ENCODE assay signal across 9 cellular contexts in the genomic region with DNA sequence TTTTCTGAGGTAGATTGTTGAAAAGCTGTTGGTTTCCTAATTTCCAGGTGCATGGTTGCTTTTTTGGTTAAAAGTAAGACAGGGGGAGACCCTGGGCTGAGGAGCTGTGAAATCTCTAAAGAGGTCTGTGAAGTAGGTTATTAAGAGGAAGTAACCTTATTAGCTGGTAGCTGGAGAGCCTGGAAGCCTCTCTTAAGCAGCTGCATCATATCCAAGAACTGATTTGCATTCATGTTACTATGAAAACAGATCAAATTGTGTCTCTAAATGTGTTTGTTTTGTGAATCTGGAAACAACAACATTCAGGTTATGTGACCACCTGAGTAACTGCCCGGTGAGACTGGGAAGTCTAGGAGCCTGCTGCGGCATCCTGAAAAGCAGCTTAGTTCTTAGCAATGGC. TPM values are rescaled to one million over a fixed set of nuclear protein-coding genes. Genes with fewer than 3 reads are reported as not detected.
DNase-seq lines count a peak whose midpoint lies in the region; ATAC-seq and TF ChIP-seq lines count a peak whose summit lies in the region.
"Had no signal": no experiment of that assay in that cellular context is flagged by ENCODE, and none has a peak within 500 bp of the region (broad histone marks: within the 10 kb centered on the region; RNA-seq: fewer than 3 reads in every experiment).

No MANE protein-coding gene starts in this region.

- H3K27ac Mint-ChIP-seq in GM23338 = peak overlapping the region; percentile 20; the same call in 1 of the 2 replicates

- no peak for DNase-seq in GM23338 (ENCODE audit: low spot score)
- no peak for DNase-seq in left lung
- no peak for DNase-seq in Peyer's patch
- no peak for DNase-seq in NCI-H146 (lab: John Stamatoyannopoulos, UW)
- no peak for DNase-seq in activated naive CD4-positive, alpha-beta T cell treated with anti-CD3 and anti-CD28 coated beads, Interleukin-2, amount 50 U/mL, for 16 hours
- no peak for DNase-seq in activated T-cell treated with anti-CD3 and anti-CD28 coated beads, Interleukin-2, amount 50 U/mL, for 4 hours
- DNase-seq: stimulated activated CD4-positive, alpha-beta T cell treated with anti-CD3 and anti-CD28 coated beads, Interleukin-2, amount 100 ng/mL, for 48 hours had no signal

- no peaks in the 10 kb centered on the region for H3K27me3 ChIP-seq in GM23338 (ENCODE audit: insufficient read depth)
- no peaks in the 10 kb centered on the region for H3K27me3 ChIP-seq in HUES48 (ENCODE audit: control insufficient read depth, insufficient read depth, low read length)
- H3K27me3 ChIP-seq in left lung = no peaks in the 10 kb centered on the region
- no peaks in the 10 kb centered on the region for H3K27me3 ChIP-seq in Peyer's patch

- no peak overlapping the region for H3K4me3 Mint-ChIP-seq in GM23338
- H3K4me3 Mint-ChIP-seq in activated T-cell treated with anti-CD3 and anti-CD28 coated beads, Interleukin-2, amount 50 U/mL, for 4 hours = no peak overlapping the region

- no peaks in the 10 kb centered on the region for H3K79me2 ChIP-seq in GM23338 (replicated peaks; ENCODE audit: insufficient read depth)

- no peaks in the 10 kb centered on the region for H3K36me3 Mint-ChIP-seq in GM23338 (ENCODE audit: low read depth)
- H3K36me3 Mint-ChIP-seq in activated T-cell treated with anti-CD3 and anti-CD28 coated beads, Interleukin-2, amount 50 U/mL, for 4 hours (ENCODE audit: insufficient read depth) = no peaks in the 10 kb centered on the region

- H3K9ac ChIP-seq in HUES48 (ENCODE audit: low read depth, low read length) = no peak overlapping the region

- no peaks in the 10 kb centered on the region for H4K20me1 ChIP-seq in GM23338 (replicated peaks; ENCODE audit: insufficient read depth)

- peaks cover 10% of the 10 kb centered on the region; the same call in 1 of the 2 replicates for H3F3A ChIP-seq in GM23338 (replicated peaks; ENCODE audit: low read depth)

- no peaks in the 10 kb centered on the region for H3K27me3 Mint-ChIP-seq in GM23338 (ENCODE audit: insufficient read depth, low read depth, poor library complexity)
- no peaks in the 10 kb centered on the region for H3K27me3 Mint-ChIP-seq in activated T-cell treated with anti-CD3 and anti-CD28 coated beads, Interleukin-2, amount 50 U/mL, for 4 hours (ENCODE audit: low read depth)

- H3K9me2 ChIP-seq in GM23338 (ENCODE audit: insufficient read depth) = no peaks in the 10 kb centered on the region

- H3K4me2 ChIP-seq in GM23338 = no peak overlapping the region

- no peak overlapping the region for H2AFZ ChIP-seq in GM23338

- TF ChIP-seq CTCF in GM23338 (conservative IDR thresholded peaks at IDR 0.05; ENCODE audit: low read depth in 2 of 2) = no peak
- no peak for TF ChIP-seq CTCF in left lung (IDR thresholded peaks at IDR 0.05)
- TF ChIP-seq CTCF in Peyer's patch (IDR thresholded peaks at IDR 0.05) = no peak

- H3K4me1 Mint-ChIP-seq in GM23338 = peaks cover 16% of the 10 kb centered on the region; the same call in 2 of the 3 replicates
- peaks cover 16% of the 10 kb centered on the region for H3K4me1 Mint-ChIP-seq in activated T-cell treated with anti-CD3 and anti-CD28 coated beads, Interleukin-2, amount 50 U/mL, for 4 hours (ENCODE audit: low read depth)

- peak; percentile 92 for ATAC-seq in GM18873 (IDR thresholded peaks at IDR 0.05; ENCODE audit: low FRiP score, unreplicated experiment)
- ATAC-seq in GM23338 = peak; percentile 50
- peak; percentile 66 for ATAC-seq in left lung
- ATAC-seq in activated T-cell treated with anti-CD3 and anti-CD28 coated beads, Interleukin-2, amount 50 U/mL, for 4 hours = no peak

- H3K9me3 ChIP-seq in HUES48 (ENCODE audit: control insufficient read depth, insufficient read depth, low read length) (no peaks in the 10 kb centered on the region), left lung (no peaks in the 10 kb centered on the region), Peyer's patch (no peaks in the 10 kb centered on the region)

- H3K36me3 ChIP-seq in GM23338 (ENCODE audit: insufficient read depth) (no peaks in the 10 kb centered on the region), HUES48 (ENCODE audit: control insufficient read depth, insufficient read depth, low read length) (no peaks in the 10 kb centered on the region), left lung (no peaks in the 10 kb centered on the region), Peyer's patch (no peaks in the 10 kb centered on the region)

- H3K4me3 ChIP-seq in GM23338 = no peak overlapping the region
- no peak overlapping the region for H3K4me3 ChIP-seq in HUES48 (ENCODE audit: low read depth, low read length)
- no peak overlapping the region for H3K4me3 ChIP-seq in left lung
- no peak overlapping the region for H3K4me3 ChIP-seq in Peyer's patch

- intact Hi-C loops in left lung (cut with DNase I) = no loop called here

- H3K4me1 ChIP-seq in GM23338 (ENCODE audit: insufficient read depth) (no peaks in the 10 kb centered on the region), HUES48 (ENCODE audit: control insufficient read depth, insufficient read depth, low read length) (peaks cover 14% of the 10 kb centered on the region; the same call in 1 of the 2 replicates), left lung (peaks cover 8 to 37% of the 10 kb centered on the region in 2 donors), Peyer's patch (peaks cover 0 to 10% (median 2%) of the 10 kb centered on the region in 4 donors)

- no peak for TF ChIP-seq POLR2A in Peyer's patch (IDR thresholded peaks at IDR 0.05)

- H3K9me3 Mint-ChIP-seq in GM23338 = no peaks in the 10 kb centered on the region
- no peaks in the 10 kb centered on the region for H3K9me3 Mint-ChIP-seq in activated T-cell treated with anti-CD3 and anti-CD28 coated beads, Interleukin-2, amount 50 U/mL, for 4 hours

- 0 out of 2 replicates have a peak overlapping the region, but pooled peaks have one; percentile 34 for H3K27ac ChIP-seq in GM23338 (ENCODE audit: low read depth)
- peak overlapping the region; percentile 14 for H3K27ac ChIP-seq in HUES48 (ENCODE audit: low read depth, low read length)
- no peak overlapping the region for H3K27ac ChIP-seq in left lung
- H3K27ac ChIP-seq in Peyer's patch = no peak overlapping the region

TF ChIP-seq in GM23338, 12 proteins besides CTCF, POLR2A, EP300 and RAD21 (continues in another document):
- TF ChIP-seq POLR2AphosphoS5 (IDR thresholded peaks at IDR 0.05; ENCODE audit: low read depth) (no peak), ZNF114 (CRISPR knock-in tag; IDR thresholded peaks at IDR 0.05) (no peak), EZH2phosphoT487 (IDR thresholded peaks at IDR 0.05; ENCODE audit: unreplicated experiment) (no peak)
- TF ChIP-seq, protein P1, sequence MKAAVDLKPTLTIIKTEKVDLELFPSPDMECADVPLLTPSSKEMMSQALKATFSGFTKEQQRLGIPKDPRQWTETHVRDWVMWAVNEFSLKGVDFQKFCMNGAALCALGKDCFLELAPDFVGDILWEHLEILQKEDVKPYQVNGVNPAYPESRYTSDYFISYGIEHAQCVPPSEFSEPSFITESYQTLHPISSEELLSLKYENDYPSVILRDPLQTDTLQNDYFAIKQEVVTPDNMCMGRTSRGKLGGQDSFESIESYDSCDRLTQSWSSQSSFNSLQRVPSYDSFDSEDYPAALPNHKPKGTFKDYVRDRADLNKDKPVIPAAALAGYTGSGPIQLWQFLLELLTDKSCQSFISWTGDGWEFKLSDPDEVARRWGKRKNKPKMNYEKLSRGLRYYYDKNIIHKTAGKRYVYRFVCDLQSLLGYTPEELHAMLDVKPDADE (IDR thresholded peaks at IDR 0.05) = no peak

RNA-seq across cellular contexts. Expression of a gene that starts 54.1 kb away (rescaled TPM):
- total RNA-seq in GM23338 (2014; rRNA removed; shearing (Covaris generic)) = 4.6 and 5.1 TPM in 2 replicates
- polyA plus RNA-seq in GM23338 (2016; fragmentation: Nextera tagmentation; extraction: Ambion mirVana) = 4.6 and 6.3 TPM in 2 replicates
- total RNA-seq in left lung = 10 to 100 TPM; 22.0 to 25.4 TPM
- total RNA-seq in Peyer's patch = 10 to 100 TPM in 3 of 4 donors, 1 to 10 TPM in 1; 7.0 to 52.8 (median 19.9) TPM
- 1 to 10 TPM; 4.3 to 5.9 (median 5.3) TPM for total RNA-seq in activated T-cell treated with anti-CD3 and anti-CD28 coated beads, Interleukin-2, amount 50 U/mL, for 4 hours

Comparison
In these comparisons a context has a peak if more than half of its experiments do, and no peak if none do; other contexts are left out.
1. ATAC-seq: peak in GM18873 (single experiment), GM23338 (single experiment) and left lung (single experiment); none in activated T-cell treated with anti-CD3 and anti-CD28 coated beads, Interleukin-2, amount 50 U/mL, for 4 hours (0 of 2).
2. H3K27ac ChIP-seq: peak in GM23338 (single experiment) and HUES48 (single experiment); none in left lung (0 of 2) and Peyer's patch (0 of 4).